Comparison of ENCODE assay signal across 9 cellular contexts in genomic region chr7:117791877-117792780, GRCh38.
DNase-seq lines count a peak whose midpoint lies in the region; ATAC-seq lines count a peak whose summit lies in the region.
"Had no signal": no experiment of that assay in that cellular context is flagged by ENCODE, and none has a peak within 500 bp of the region (broad histone marks: within the 10 kb centered on the region; RNA-seq: fewer than 3 reads in every experiment).

No MANE protein-coding gene starts in this region.

- no peaks in the 10 kb centered on the region for H3K4me1 ChIP-seq in mucosa of rectum (ENCODE audit: control insufficient read depth in 2 of 2, insufficient read depth in 2 of 2, low read length in 2 of 2)
- H3K4me1 ChIP-seq: prostate gland had no signal

- H3K36me3 Mint-ChIP-seq in activated naive CD8-positive, alpha-beta T cell treated with anti-CD3 and anti-CD28 coated beads, Interleukin-2, amount 50 U/mL, for 24 hours (ENCODE audit: low read depth) = no peaks in the 10 kb centered on the region
- H3K36me3 Mint-ChIP-seq in T-helper 17 cell (ENCODE audit: low read depth) = peaks cover 5% of the 10 kb centered on the region
- no peaks in the 10 kb centered on the region for H3K36me3 Mint-ChIP-seq in activated CD8-positive, alpha-beta T cell treated with anti-CD3 and anti-CD28 coated beads, Interleukin-2, amount 10 ng/mL, durations not matched to agents 7 days and 5 days (ENCODE audit: low read depth)

- POLR2A ChIA-PET in activated CD8-positive, alpha-beta T cell treated with anti-CD3 and anti-CD28 coated beads, Interleukin-2, amount 10 ng/mL, durations not matched to agents 7 days and 5 days (lab: Charles Lee) = no interaction called here

- H3K27ac Mint-ChIP-seq in activated naive CD8-positive, alpha-beta T cell treated with anti-CD3 and anti-CD28 coated beads, Interleukin-2, amount 50 U/mL, for 24 hours = no peak overlapping the region
- no peak overlapping the region for H3K27ac Mint-ChIP-seq in T-helper 17 cell
- no peak overlapping the region for H3K27ac Mint-ChIP-seq in activated CD8-positive, alpha-beta T cell treated with anti-CD3 and anti-CD28 coated beads, Interleukin-2, amount 10 ng/mL, durations not matched to agents 7 days and 5 days

- no peaks in the 10 kb centered on the region for H3K36me3 ChIP-seq in mucosa of rectum (ENCODE audit: control insufficient read depth in 2 of 2, insufficient read depth in 2 of 2, low read length in 2 of 2)
- H3K36me3 ChIP-seq: prostate gland had no signal

- H3K4me3 ChIP-seq in mucosa of rectum (ENCODE audit: low read length in 2 of 2) = no peak overlapping the region
- H3K4me3 ChIP-seq: prostate gland had no signal

- H3K4me1 Mint-ChIP-seq in activated naive CD8-positive, alpha-beta T cell treated with anti-CD3 and anti-CD28 coated beads, Interleukin-2, amount 50 U/mL, for 24 hours = peaks cover 3% of the 10 kb centered on the region
- no peaks in the 10 kb centered on the region for H3K4me1 Mint-ChIP-seq in T-helper 17 cell
- H3K4me1 Mint-ChIP-seq in activated CD8-positive, alpha-beta T cell treated with anti-CD3 and anti-CD28 coated beads, Interleukin-2, amount 10 ng/mL, durations not matched to agents 7 days and 5 days (ENCODE audit: low read depth) = no peaks in the 10 kb centered on the region

- DNase-seq in NOMO-1 (lab: John Stamatoyannopoulos, UW; ENCODE audit: unreplicated experiment in 2 of 2) (peak; percentile 16 to 54), T-helper 17 cell (no peak), NCI-H1930 (lab: John Stamatoyannopoulos, UW) (no peak)
- DNase-seq in activated naive CD8-positive, alpha-beta T cell treated with anti-CD3 and anti-CD28 coated beads, Interleukin-2, amount 50 U/mL, for 24 hours = no peak
- DNase-seq in activated CD8-positive, alpha-beta T cell treated with anti-CD3 and anti-CD28 coated beads, Interleukin-2, amount 10 ng/mL, durations not matched to agents 7 days and 5 days = no peak

- H3K9me3 ChIP-seq in mucosa of rectum (ENCODE audit: control insufficient read depth in 2 of 2, low read length in 2 of 2) (no peaks in the 10 kb centered on the region), T-helper 17 cell (ENCODE audit: control insufficient read depth, low read length, poor library complexity, severe bottlenecking) (no peaks in the 10 kb centered on the region)
- H3K9me3 ChIP-seq: prostate gland had no signal

- H3K27ac ChIP-seq in mucosa of rectum (ENCODE audit: low read depth in 2 of 2, low read length in 2 of 2) = peak overlapping the region; percentile 33 to 42
- H3K27ac ChIP-seq: prostate gland had no signal

- H3K9ac ChIP-seq in mucosa of rectum (ENCODE audit: low read depth in 1 of 2, low read length in 2 of 2) = no peak overlapping the region

- CTCF ChIA-PET in activated CD8-positive, alpha-beta T cell treated with anti-CD3 and anti-CD28 coated beads, Interleukin-2, amount 10 ng/mL, durations not matched to agents 7 days and 5 days (lab: Charles Lee) = no interaction called here

- ATAC-seq in GM18519 (IDR thresholded peaks at IDR 0.05; ENCODE audit: low FRiP score, unreplicated experiment) = peak; percentile 59
- ATAC-seq in HG02678 (IDR thresholded peaks at IDR 0.05; ENCODE audit: unreplicated experiment) = peak; percentile 80
- ATAC-seq in activated naive CD8-positive, alpha-beta T cell treated with anti-CD3 and anti-CD28 coated beads, Interleukin-2, amount 50 U/mL, for 24 hours = no peak
- ATAC-seq in T-helper 17 cell = no peak
- no peak for ATAC-seq in activated CD8-positive, alpha-beta T cell treated with anti-CD3 and anti-CD28 coated beads, Interleukin-2, amount 10 ng/mL, durations not matched to agents 7 days and 5 days

- no peaks in the 10 kb centered on the region for H3K27me3 ChIP-seq in mucosa of rectum (ENCODE audit: control insufficient read depth in 2 of 2, insufficient read depth in 2 of 2, low read length in 2 of 2)

- no peak overlapping the region for H3K4me3 Mint-ChIP-seq in activated naive CD8-positive, alpha-beta T cell treated with anti-CD3 and anti-CD28 coated beads, Interleukin-2, amount 50 U/mL, for 24 hours
- no peak overlapping the region for H3K4me3 Mint-ChIP-seq in T-helper 17 cell
- no peak overlapping the region for H3K4me3 Mint-ChIP-seq in activated CD8-positive, alpha-beta T cell treated with anti-CD3 and anti-CD28 coated beads, Interleukin-2, amount 10 ng/mL, durations not matched to agents 7 days and 5 days

- no peaks in the 10 kb centered on the region for H3K9me3 Mint-ChIP-seq in activated naive CD8-positive, alpha-beta T cell treated with anti-CD3 and anti-CD28 coated beads, Interleukin-2, amount 50 U/mL, for 24 hours
- H3K9me3 Mint-ChIP-seq in activated CD8-positive, alpha-beta T cell treated with anti-CD3 and anti-CD28 coated beads, Interleukin-2, amount 10 ng/mL, durations not matched to agents 7 days and 5 days (ENCODE audit: insufficient read depth) = no peaks in the 10 kb centered on the region

- H3K27me3 Mint-ChIP-seq in activated naive CD8-positive, alpha-beta T cell treated with anti-CD3 and anti-CD28 coated beads, Interleukin-2, amount 50 U/mL, for 24 hours = peaks cover 1% of the 10 kb centered on the region
- peaks cover 14% of the 10 kb centered on the region for H3K27me3 Mint-ChIP-seq in T-helper 17 cell
- H3K27me3 Mint-ChIP-seq in activated CD8-positive, alpha-beta T cell treated with anti-CD3 and anti-CD28 coated beads, Interleukin-2, amount 10 ng/mL, durations not matched to agents 7 days and 5 days (ENCODE audit: low read depth) = no peaks in the 10 kb centered on the region

Comparison
In these comparisons a context has a peak if more than half of its experiments do, and no peak if none do; other contexts are left out.
1. ATAC-seq: peak in GM18519 (single experiment) and HG02678 (single experiment); none in activated naive CD8-positive, alpha-beta T cell treated with anti-CD3 and anti-CD28 coated beads, Interleukin-2, amount 50 U/mL, for 24 hours (single experiment), T-helper 17 cell (single experiment) and activated CD8-positive, alpha-beta T cell treated with anti-CD3 and anti-CD28 coated beads, Interleukin-2, amount 10 ng/mL, durations not matched to agents 7 days and 5 days (single experiment).
2. DNase-seq: peak in NOMO-1 (2 of 2); none in activated naive CD8-positive, alpha-beta T cell treated with anti-CD3 and anti-CD28 coated beads, Interleukin-2, amount 50 U/mL, for 24 hours (single experiment), T-helper 17 cell (0 of 3), activated CD8-positive, alpha-beta T cell treated with anti-CD3 and anti-CD28 coated beads, Interleukin-2, amount 10 ng/mL, durations not matched to agents 7 days and 5 days (single experiment) and NCI-H1930 (0 of 2).